In genomic region chr16:78487471-78487870, GRCh38 we compare ENCODE assay signal across 3 cellular contexts.
TF ChIP-seq lines count a peak whose summit lies in the region.

No MANE protein-coding gene starts in this region.

TF ChIP-seq in SK-N-SH, 30 proteins besides CTCF, POLR2A, EP300 and RAD21:
- TF ChIP-seq TCF12 (IDR thresholded peaks at IDR 0.05) (peak; percentile 32; the same call in 1 of the 2 replicates), FOXJ3 (CRISPR knock-in tag; IDR thresholded peaks at IDR 0.05) (no peak), IRF3 (IDR thresholded peaks at IDR 0.05; ENCODE audit: low read depth, low read length) (no peak), GATA2 (CRISPR knock-in tag; IDR thresholded peaks at IDR 0.05) (peak; percentile 86), RFX5 (IDR thresholded peaks at IDR 0.05; ENCODE audit: low read length) (no peak), USF2 (IDR thresholded peaks at IDR 0.05; ENCODE audit: borderline replicate concordance, low read depth, low read length) (no peak), GABPA (IDR thresholded peaks at IDR 0.05; ENCODE audit: low read depth) (no peak), CHD2 (IDR thresholded peaks at IDR 0.05; ENCODE audit: low read length, partially characterized antibody) (peak; percentile 45), RCOR1 (IDR thresholded peaks at IDR 0.05; ENCODE audit: low read length) (peak; percentile 89), MXI1 (IDR thresholded peaks at IDR 0.05; ENCODE audit: low read depth, low read length) (peak; percentile 22; the same call in 1 of the 2 replicates), FOXM1 (IDR thresholded peaks at IDR 0.05; ENCODE audit: low read depth) (no peak)

TF ChIP-seq in SK-N-SH treated with all-trans-retinoic acid at 6 μM for 48 hours, 23 proteins besides CTCF, POLR2A, EP300 and RAD21:
- TF ChIP-seq CREB5 (CRISPR knock-in tag; IDR thresholded peaks at IDR 0.05; ENCODE audit: low read depth) (no peak), ISL1 (CRISPR knock-in tag; IDR thresholded peaks at IDR 0.05) (no peak), GLIS3 (CRISPR knock-in tag; IDR thresholded peaks at IDR 0.05) (no peak), RARB (CRISPR knock-in tag; IDR thresholded peaks at IDR 0.05) (no peak), CSRNP3 (CRISPR knock-in tag; IDR thresholded peaks at IDR 0.05) (no peak), OSR1 (CRISPR knock-in tag; IDR thresholded peaks at IDR 0.05) (no peak), CSDC2 (CRISPR knock-in tag; IDR thresholded peaks at IDR 0.05) (no peak), ZNF565 (CRISPR knock-in tag; conservative IDR thresholded peaks at IDR 0.05; ENCODE audit: low read depth) (no peak), BACH2 (CRISPR knock-in tag; IDR thresholded peaks at IDR 0.05; ENCODE audit: borderline replicate concordance) (no peak), ZC3H10 (CRISPR knock-in tag; IDR thresholded peaks at IDR 0.05) (no peak), ZNF8 (CRISPR knock-in tag; IDR thresholded peaks at IDR 0.05) (no peak), ZFP30 (CRISPR knock-in tag; IDR thresholded peaks at IDR 0.05) (no peak), PATZ1 (CRISPR knock-in tag; IDR thresholded peaks at IDR 0.05; ENCODE audit: borderline replicate concordance) (no peak), TCF4 (CRISPR knock-in tag; IDR thresholded peaks at IDR 0.05; ENCODE audit: borderline replicate concordance) (no peak)
- TF ChIP-seq, protein P1, sequence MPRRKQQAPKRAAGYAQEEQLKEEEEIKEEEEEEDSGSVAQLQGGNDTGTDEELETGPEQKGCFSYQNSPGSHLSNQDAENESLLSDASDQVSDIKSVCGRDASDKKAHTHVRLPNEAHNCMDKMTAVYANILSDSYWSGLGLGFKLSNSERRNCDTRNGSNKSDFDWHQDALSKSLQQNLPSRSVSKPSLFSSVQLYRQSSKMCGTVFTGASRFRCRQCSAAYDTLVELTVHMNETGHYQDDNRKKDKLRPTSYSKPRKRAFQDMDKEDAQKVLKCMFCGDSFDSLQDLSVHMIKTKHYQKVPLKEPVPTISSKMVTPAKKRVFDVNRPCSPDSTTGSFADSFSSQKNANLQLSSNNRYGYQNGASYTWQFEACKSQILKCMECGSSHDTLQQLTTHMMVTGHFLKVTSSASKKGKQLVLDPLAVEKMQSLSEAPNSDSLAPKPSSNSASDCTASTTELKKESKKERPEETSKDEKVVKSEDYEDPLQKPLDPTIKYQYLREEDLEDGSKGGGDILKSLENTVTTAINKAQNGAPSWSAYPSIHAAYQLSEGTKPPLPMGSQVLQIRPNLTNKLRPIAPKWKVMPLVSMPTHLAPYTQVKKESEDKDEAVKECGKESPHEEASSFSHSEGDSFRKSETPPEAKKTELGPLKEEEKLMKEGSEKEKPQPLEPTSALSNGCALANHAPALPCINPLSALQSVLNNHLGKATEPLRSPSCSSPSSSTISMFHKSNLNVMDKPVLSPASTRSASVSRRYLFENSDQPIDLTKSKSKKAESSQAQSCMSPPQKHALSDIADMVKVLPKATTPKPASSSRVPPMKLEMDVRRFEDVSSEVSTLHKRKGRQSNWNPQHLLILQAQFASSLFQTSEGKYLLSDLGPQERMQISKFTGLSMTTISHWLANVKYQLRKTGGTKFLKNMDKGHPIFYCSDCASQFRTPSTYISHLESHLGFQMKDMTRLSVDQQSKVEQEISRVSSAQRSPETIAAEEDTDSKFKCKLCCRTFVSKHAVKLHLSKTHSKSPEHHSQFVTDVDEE (CRISPR knock-in tag; IDR thresholded peaks at IDR 0.05) = no peak

TF ChIP-seq in HepG2, 621 proteins besides CTCF, POLR2A, EP300 and RAD21:
- TF ChIP-seq REXO4 (CRISPR knock-in tag; IDR thresholded peaks at IDR 0.05; ENCODE audit: borderline replicate concordance) (0 out of 2 replicates have a peak, but pooled peaks have one; percentile 31), ZNF766 (CRISPR knock-in tag; IDR thresholded peaks at IDR 0.05; ENCODE audit: borderline replicate concordance) (no peak), HNRNPLL (IDR thresholded peaks at IDR 0.05; ENCODE audit: low read depth, low read length, poor library complexity, severe bottlenecking) (no peak), ZNF563 (CRISPR knock-in tag; IDR thresholded peaks at IDR 0.05) (no peak), ZNF639 (CRISPR knock-in tag; conservative IDR thresholded peaks at IDR 0.05) (no peak), BRD4 (CRISPR knock-in tag; IDR thresholded peaks at IDR 0.05) (peak; percentile 52; the same call in 1 of the 2 replicates), TGIF2 (CRISPR knock-in tag; IDR thresholded peaks at IDR 0.05) (no peak), TOPORS (CRISPR knock-in tag; IDR thresholded peaks at IDR 0.05) (no peak)
- TF ChIP-seq, protein P2, sequence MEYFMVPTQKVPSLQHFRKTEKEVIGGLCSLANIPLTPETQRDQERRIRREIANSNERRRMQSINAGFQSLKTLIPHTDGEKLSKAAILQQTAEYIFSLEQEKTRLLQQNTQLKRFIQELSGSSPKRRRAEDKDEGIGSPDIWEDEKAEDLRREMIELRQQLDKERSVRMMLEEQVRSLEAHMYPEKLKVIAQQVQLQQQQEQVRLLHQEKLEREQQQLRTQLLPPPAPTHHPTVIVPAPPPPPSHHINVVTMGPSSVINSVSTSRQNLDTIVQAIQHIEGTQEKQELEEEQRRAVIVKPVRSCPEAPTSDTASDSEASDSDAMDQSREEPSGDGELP (IDR thresholded peaks at IDR 0.05; ENCODE audit: borderline replicate concordance, low read depth) = no peak
